ENCODE assay signal across 1 cellular context in the genomic region with DNA sequence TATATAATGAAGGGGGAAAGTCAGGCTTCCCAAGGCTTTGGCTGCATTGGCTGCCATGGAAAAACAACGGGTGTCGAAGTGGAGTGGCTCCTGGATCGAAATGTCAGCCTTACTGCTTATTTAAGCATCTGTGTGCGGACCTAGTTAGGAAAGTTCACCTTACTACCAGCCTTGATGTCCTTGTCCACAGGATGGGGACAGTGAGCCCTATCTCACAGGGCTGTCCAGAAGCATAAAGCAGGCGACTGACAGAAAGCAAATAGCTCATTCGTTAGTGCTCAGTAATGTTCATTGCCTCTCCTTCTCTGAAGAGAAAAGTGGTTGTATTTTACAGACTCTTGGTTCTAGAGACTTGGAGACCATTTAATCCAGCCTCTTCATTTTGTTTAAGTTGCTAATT.
TF ChIP-seq lines count a peak whose summit lies in the region.

No MANE protein-coding gene starts in this region.

TF ChIP-seq in HCT116, 20 proteins besides CTCF, POLR2A, EP300 and RAD21 (continued from another document):
- TF ChIP-seq, protein P1, sequence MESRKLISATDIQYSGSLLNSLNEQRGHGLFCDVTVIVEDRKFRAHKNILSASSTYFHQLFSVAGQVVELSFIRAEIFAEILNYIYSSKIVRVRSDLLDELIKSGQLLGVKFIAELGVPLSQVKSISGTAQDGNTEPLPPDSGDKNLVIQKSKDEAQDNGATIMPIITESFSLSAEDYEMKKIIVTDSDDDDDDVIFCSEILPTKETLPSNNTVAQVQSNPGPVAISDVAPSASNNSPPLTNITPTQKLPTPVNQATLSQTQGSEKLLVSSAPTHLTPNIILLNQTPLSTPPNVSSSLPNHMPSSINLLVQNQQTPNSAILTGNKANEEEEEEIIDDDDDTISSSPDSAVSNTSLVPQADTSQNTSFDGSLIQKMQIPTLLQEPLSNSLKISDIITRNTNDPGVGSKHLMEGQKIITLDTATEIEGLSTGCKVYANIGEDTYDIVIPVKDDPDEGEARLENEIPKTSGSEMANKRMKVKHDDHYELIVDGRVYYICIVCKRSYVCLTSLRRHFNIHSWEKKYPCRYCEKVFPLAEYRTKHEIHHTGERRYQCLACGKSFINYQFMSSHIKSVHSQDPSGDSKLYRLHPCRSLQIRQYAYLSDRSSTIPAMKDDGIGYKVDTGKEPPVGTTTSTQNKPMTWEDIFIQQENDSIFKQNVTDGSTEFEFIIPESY (IDR thresholded peaks at IDR 0.05; ENCODE audit: extremely low read depth, insufficient replicate concordance, low read length) = no peak
TF ChIP-seq in HCT116: peak in this region for 0.
